In the genomic region with DNA sequence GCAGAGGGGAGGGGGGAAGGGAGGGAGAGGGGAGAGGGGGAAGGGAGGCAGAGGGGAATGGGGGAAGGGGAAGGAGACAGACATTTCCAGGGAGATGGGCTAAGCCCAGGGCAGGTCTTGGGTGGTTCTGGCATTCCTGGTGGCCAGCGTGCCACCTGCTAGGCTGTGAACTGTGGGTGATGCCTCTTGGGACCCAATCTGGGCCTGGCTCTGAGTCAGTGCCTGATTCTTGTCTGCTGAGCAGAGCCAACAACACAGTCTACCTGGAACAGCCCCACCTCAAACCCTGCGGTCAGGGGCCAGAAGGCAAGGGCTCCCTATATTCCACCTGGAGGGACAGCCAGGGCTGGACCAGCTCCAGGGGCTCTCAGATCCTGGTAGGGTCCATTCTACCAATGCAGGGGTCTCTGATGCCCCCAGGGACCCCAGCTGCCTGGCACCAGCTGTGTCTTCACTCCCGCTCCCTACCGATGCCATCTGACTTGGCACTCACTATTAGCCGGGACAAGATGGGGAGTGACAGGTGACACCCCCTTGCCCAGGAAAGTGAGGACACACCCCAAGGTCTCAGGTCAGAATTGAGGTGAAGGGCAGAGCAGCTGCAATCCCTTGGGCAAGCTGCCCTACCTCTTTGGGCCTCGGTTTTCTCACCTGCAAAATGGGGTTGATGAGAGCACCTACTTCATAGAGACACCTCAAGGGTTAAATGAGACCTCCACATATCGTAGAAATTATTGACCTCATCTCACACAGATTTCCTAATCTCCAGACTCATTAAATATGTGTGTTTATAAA, we compare ENCODE assay signal across 19 cellular contexts.
DNase-seq lines count a peak whose midpoint lies in the region; ATAC-seq, FAIRE-seq and TF ChIP-seq lines count a peak whose summit lies in the region.
"Had no signal": no experiment of that assay in that cellular context is flagged by ENCODE, and none has a peak within 500 bp of the region (broad histone marks: within the 10 kb centered on the region; RNA-seq: fewer than 3 reads in every experiment).

No MANE protein-coding gene starts in this region.

- POLR2A ChIA-PET in K562 (lab: Yijun Ruan, JAX): no interaction called here

- H3K36me3 Mint-ChIP-seq in neural progenitor cell: no peaks in the 10 kb centered on the region
- H3K36me3 Mint-ChIP-seq: activated CD4-positive, alpha-beta memory T cell treated with anti-CD3 and anti-CD28 coated beads for 36 hours had no signal

- no peak for TF ChIP-seq RAD21 in K562 (CRISPR knock-in tag; conservative IDR thresholded peaks at IDR 0.05 in 1 of 2, IDR thresholded peaks at IDR 0.05 in 1 of 2)

- H3K27ac ChIP-seq in K562 (ENCODE audit: extremely low read depth, low read depth, low read length) (no peak overlapping the region), neural progenitor cell (no peak overlapping the region)

- H3K27me3 Mint-ChIP-seq in neural progenitor cell (ENCODE audit: insufficient read depth, low read depth): peaks cover 6% of the 10 kb centered on the region
- H3K27me3 Mint-ChIP-seq: activated CD4-positive, alpha-beta memory T cell treated with anti-CD3 and anti-CD28 coated beads for 36 hours; CD4-positive, alpha-beta T cell had no signal

- peaks cover 37% of the 10 kb centered on the region for H3F3A ChIP-seq in neural progenitor cell (ENCODE audit: low read depth)

- no peak for FAIRE-seq in K562 (lab: Jason Lieb, UNC)
- FAIRE-seq: GM12891, HTR-8/SVneo had no signal

- intact Hi-C loops in K562 (cut with micrococcal nuclease): no loop called here

- H3K4me2 ChIP-seq in K562 (ENCODE audit: insufficient read depth, low read length) (no peak overlapping the region), neural progenitor cell (no peak overlapping the region)
- H3K4me2 ChIP-seq: hepatocyte had no signal

- peaks cover 0 to 28% of the 10 kb centered on the region in 2 experiments; a peak in 3 of 5 replicates for H3K27me3 ChIP-seq in K562 (ENCODE audit: control insufficient read depth in 2 of 2, insufficient read depth in 2 of 2, low read length in 2 of 2)
- no peaks in the 10 kb centered on the region for H3K27me3 ChIP-seq in neural progenitor cell
- H3K27me3 ChIP-seq: hepatocyte had no signal

- no peaks in the 10 kb centered on the region for H3K36me3 ChIP-seq in K562 (ENCODE audit: control insufficient read depth, insufficient read depth, low read length)
- H3K36me3 ChIP-seq in neural progenitor cell: no peaks in the 10 kb centered on the region

- no peaks in the 10 kb centered on the region for H3K9me3 ChIP-seq in K562 (replicated peaks; ENCODE audit: control insufficient read depth, insufficient read depth, low read depth, low read length)
- no peaks in the 10 kb centered on the region for H3K9me3 ChIP-seq in neural progenitor cell (ENCODE audit: low read depth)

- H3K4me3 ChIP-seq in K562 (no peak overlapping the region), neural progenitor cell (no peak overlapping the region)
- H3K4me3 ChIP-seq: hepatocyte had no signal

- no peak for TF ChIP-seq EP300 in K562 (IDR thresholded peaks at IDR 0.05; ENCODE audit: low read length)

- CTCF ChIA-PET in K562 (lab: Yijun Ruan, JAX; ENCODE audit: low intra/inter-chr PET ratio): no interaction called here

- H3K9me1 ChIP-seq in K562 (ENCODE audit: control insufficient read depth, insufficient read depth, low read length): peaks cover 3% of the 10 kb centered on the region

- BruUV-seq in K562 (replicated peaks; lab: Mats Ljungman, UMichigan): no TSS peak

- 44% methylated on average over 7 of the region's 7 CpGs for WGBS in K562 (ENCODE audit: insufficient coverage, low coverage, missing lambda C conversion rate)

- H3K9me3 Mint-ChIP-seq in neural progenitor cell: no peaks in the 10 kb centered on the region
- H3K9me3 Mint-ChIP-seq: activated CD4-positive, alpha-beta memory T cell treated with anti-CD3 and anti-CD28 coated beads for 36 hours; activated T-helper 2 cell treated with anti-CD3 and anti-CD28 coated beads, Interferon-gamma antibody, Interleukin-2, Interleukin-4, amounts not matched to agents 10 μg/mL and 5 μg/mL and 100 μg/mL, durations not matched to agents 14 hours and 24 hours and 36 hours; CD4-positive, alpha-beta T cell; dendritic cell treated with granulocyte-macrophage colony-stimulating factor and Interleukin-4, amounts not matched to agents 40 ng/mL and 50 ng/mL, for 4 days; T-helper 2 cell treated with Interferon-gamma antibody and Interleukin-4, amounts not matched to agents 5 μg/mL and 100 μg/mL, for 36 hours had no signal

- H3K79me2 ChIP-seq in K562 (ENCODE audit: control insufficient read depth, insufficient read depth, low read length) (no peaks in the 10 kb centered on the region), neural progenitor cell (ENCODE audit: low read depth) (no peaks in the 10 kb centered on the region)
- H3K79me2 ChIP-seq: hepatocyte had no signal

- TF ChIP-seq CTCF in K562 (IDR thresholded peaks at IDR 0.05 in 2 of 3, conservative IDR thresholded peaks at IDR 0.05 in 1 of 3; ENCODE audit: insufficient read depth in 2 of 3, low read depth in 1 of 3, low read length in 3 of 3): no peak
- no peak for TF ChIP-seq CTCF in neural progenitor cell (IDR thresholded peaks at IDR 0.05)

- DNase-seq in COLO668 (lab: John Stamatoyannopoulos, UW; ENCODE audit: unreplicated experiment): peak; percentile 21
- peak; percentile 28 for DNase-seq in KBM-7
- DNase-seq in K562 (ENCODE audit: extremely low read depth in 1 of 4, low spot score in 3 of 4): no peak
- no peak for DNase-seq in neural progenitor cell (ENCODE audit: low spot score)
- no peak for DNase-seq in NCI-H526 (lab: John Stamatoyannopoulos, UW)
- no peak for DNase-seq in stimulated activated naive CD4-positive, alpha-beta T cell treated with Interleukin-2 at 50 U/mL for 16 hours (lab: John Stamatoyannopoulos, UW)
- DNase-seq: activated CD4-positive, alpha-beta memory T cell treated with anti-CD3 and anti-CD28 coated beads for 36 hours; aorta; CD4-positive, alpha-beta T cell; left cardiac atrium; NCI-H510A had no signal

- TF ChIP-seq POLR2A in K562 (conservative IDR thresholded peaks at IDR 0.05): no peak

- in situ Hi-C loops in KBM-7 (cut with MboI; ENCODE audit: low pct_unique_long_range_greater_than_20kb, low sequenced_read_pairs) (loop anchor here (25.0 kb wide), 1 partner anchor 537 kb away; no protein-coding TSS in a partner anchor), K562 (cut with MboI) (no loop called here)

- ATAC-seq in K562 (no peak), GM19397 (IDR thresholded peaks at IDR 0.05; ENCODE audit: unreplicated experiment) (no peak), GM19452 (IDR thresholded peaks at IDR 0.05; ENCODE audit: unreplicated experiment) (no peak)
- ATAC-seq: left cardiac atrium had no signal

- peak overlapping the region; percentile 46 for H3K27ac Mint-ChIP-seq in neural progenitor cell
- H3K27ac Mint-ChIP-seq: activated CD4-positive, alpha-beta memory T cell treated with anti-CD3 and anti-CD28 coated beads for 36 hours; activated T-helper 2 cell treated with anti-CD3 and anti-CD28 coated beads, Interferon-gamma antibody, Interleukin-2, Interleukin-4, amounts not matched to agents 10 μg/mL and 5 μg/mL and 100 μg/mL, durations not matched to agents 14 hours and 24 hours and 36 hours; CD4-positive, alpha-beta T cell; dendritic cell treated with granulocyte-macrophage colony-stimulating factor and Interleukin-4, amounts not matched to agents 40 ng/mL and 50 ng/mL, for 4 days; T-helper 2 cell treated with Interferon-gamma antibody and Interleukin-4, amounts not matched to agents 5 μg/mL and 100 μg/mL, for 36 hours had no signal

- peaks cover 10 to 17% of the 10 kb centered on the region in 2 experiments for H3K4me1 ChIP-seq in K562 (replicated peaks in 1 of 2; ENCODE audit: control insufficient read depth in 2 of 2, insufficient read depth in 2 of 2, low read length in 2 of 2)
- peaks cover 29% of the 10 kb centered on the region for H3K4me1 ChIP-seq in neural progenitor cell

- H3K4me3 Mint-ChIP-seq in neural progenitor cell: no peak overlapping the region
- H3K4me3 Mint-ChIP-seq: activated CD4-positive, alpha-beta memory T cell treated with anti-CD3 and anti-CD28 coated beads for 36 hours; CD4-positive, alpha-beta T cell; dendritic cell treated with granulocyte-macrophage colony-stimulating factor and Interleukin-4, amounts not matched to agents 40 ng/mL and 50 ng/mL, for 4 days; T-helper 2 cell treated with Interferon-gamma antibody and Interleukin-4, amounts not matched to agents 5 μg/mL and 100 μg/mL, for 36 hours had no signal

- H3K9ac ChIP-seq in K562 (ENCODE audit: insufficient read depth in 1 of 2, low read depth in 2 of 2, low read length in 2 of 2) (no peak overlapping the region), neural progenitor cell (no peak overlapping the region)

- H3K4me1 Mint-ChIP-seq in neural progenitor cell: peaks cover 43% of the 10 kb centered on the region

- H4K20me1 ChIP-seq in K562 (replicated peaks; ENCODE audit: control insufficient read depth, insufficient read depth, low read length) (peaks cover 16% of the 10 kb centered on the region; the same call in 1 of the 2 replicates), neural progenitor cell (ENCODE audit: low read depth) (peaks cover 6% of the 10 kb centered on the region)

- H2AFZ ChIP-seq in K562 (ENCODE audit: low read depth, low read length) (no peak overlapping the region), neural progenitor cell (replicated peaks) (no peak overlapping the region)
- H2AFZ ChIP-seq: hepatocyte had no signal

TF ChIP-seq in K562, 482 proteins besides CTCF, POLR2A, EP300 and RAD21 (continues in another document):
- TF ChIP-seq ADNP (tag; IDR thresholded peaks at IDR 0.05): 0 out of 2 replicates have a peak, but pooled peaks have one; percentile 60
- no peak for TF ChIP-seq NR4A1 (CRISPR knock-in tag; IDR thresholded peaks at IDR 0.05)
- TF ChIP-seq NR4A1 (tag; IDR thresholded peaks at IDR 0.05): no peak
- no peak for TF ChIP-seq NCOA6 (IDR thresholded peaks at IDR 0.05)
- TF ChIP-seq, protein P1, sequence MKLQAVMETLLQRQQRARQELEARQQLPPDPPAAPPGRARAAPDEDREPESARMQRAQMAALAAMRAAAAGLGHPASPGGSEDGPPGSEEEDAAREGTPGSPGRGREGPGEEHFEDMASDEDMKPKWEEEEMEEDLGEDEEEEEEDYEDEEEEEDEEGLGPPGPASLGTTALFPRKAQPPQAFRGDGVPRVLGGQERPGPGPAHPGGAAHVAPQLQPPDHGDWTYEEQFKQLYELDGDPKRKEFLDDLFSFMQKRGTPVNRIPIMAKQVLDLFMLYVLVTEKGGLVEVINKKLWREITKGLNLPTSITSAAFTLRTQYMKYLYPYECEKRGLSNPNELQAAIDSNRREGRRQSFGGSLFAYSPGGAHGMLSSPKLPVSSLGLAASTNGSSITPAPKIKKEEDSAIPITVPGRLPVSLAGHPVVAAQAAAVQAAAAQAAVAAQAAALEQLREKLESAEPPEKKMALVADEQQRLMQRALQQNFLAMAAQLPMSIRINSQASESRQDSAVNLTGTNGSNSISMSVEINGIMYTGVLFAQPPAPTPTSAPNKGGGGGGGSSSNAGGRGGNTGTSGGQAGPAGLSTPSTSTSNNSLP (IDR thresholded peaks at IDR 0.05; ENCODE audit: borderline replicate concordance, low read depth, low read length): no peak
- TF ChIP-seq RBM25 (IDR thresholded peaks at IDR 0.05; ENCODE audit: low read depth, low read length, severe bottlenecking): peak; percentile 82
- TF ChIP-seq CREBBP (IDR thresholded peaks at IDR 0.05; ENCODE audit: low read depth, low read length): no peak
- peak; percentile 55; the same call in 1 of the 2 replicates for TF ChIP-seq BCOR (IDR thresholded peaks at IDR 0.05)

Comparison
In these comparisons a context has a peak if more than half of its experiments do, and no peak if none do; other contexts are left out.
1. DNase-seq: peak in COLO668 (single experiment) and KBM-7 (single experiment); none in K562 (0 of 4), neural progenitor cell (single experiment), NCI-H526 (0 of 2) and stimulated activated naive CD4-positive, alpha-beta T cell treated with Interleukin-2 at 50 U/mL for 16 hours (single experiment).